In the genomic region with DNA sequence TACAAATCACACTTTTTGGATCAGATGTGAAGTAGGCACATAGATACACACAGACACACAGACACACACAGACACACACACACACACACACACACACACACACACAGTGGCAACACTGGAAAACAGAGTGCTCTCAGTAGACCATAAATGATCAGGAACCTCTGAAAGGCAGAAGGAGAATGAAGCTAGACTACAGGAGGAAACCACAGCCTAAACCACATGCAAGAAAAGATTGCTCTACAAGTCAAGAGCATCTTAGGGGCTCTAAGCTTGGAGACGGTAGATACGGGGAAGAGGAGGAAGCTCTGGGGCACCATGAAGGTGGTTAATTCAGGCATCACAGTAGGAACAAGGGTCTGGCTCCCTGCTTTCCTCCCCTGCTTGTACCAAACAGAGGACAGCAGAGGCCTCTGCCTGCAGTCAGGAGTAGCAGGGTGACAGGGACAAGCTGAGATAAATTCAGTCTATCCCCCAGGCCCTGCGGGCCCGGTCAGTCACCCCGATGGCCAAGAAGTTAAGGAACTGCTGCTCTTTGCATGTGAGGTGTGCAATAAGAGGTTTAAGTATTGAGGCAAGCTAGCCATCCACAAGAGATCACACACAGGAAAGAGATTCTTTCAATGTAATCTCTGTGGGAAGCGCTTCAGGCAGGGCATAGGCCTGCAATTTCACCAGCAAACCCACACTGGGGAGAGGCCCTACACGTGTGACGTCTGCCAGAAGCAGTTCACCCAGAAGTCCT, we compare ENCODE assay signal across 18 cellular contexts. TPM values are rescaled to one million over a fixed set of nuclear protein-coding genes. Genes with fewer than 3 reads are reported as not detected.
A peak's percentile ranks its signal among the peaks of the same experiment; 100 is the strongest.
DNase-seq lines count a peak whose midpoint lies in the region; ATAC-seq and TF ChIP-seq lines count a peak whose summit lies in the region.
"Had no signal": no experiment of that assay in that cellular context is flagged by ENCODE, and none has a peak within 500 bp of the region (broad histone marks: within the 10 kb centered on the region; RNA-seq: fewer than 3 reads in every experiment).

No MANE protein-coding gene starts in this region.

- H3K9me3 Mint-ChIP-seq in CD4-positive, alpha-beta memory T cell: no peaks in the 10 kb centered on the region
- H3K9me3 Mint-ChIP-seq in effector memory CD8-positive, alpha-beta T cell: no peaks in the 10 kb centered on the region

- no peaks in the 10 kb centered on the region for H3K9me3 ChIP-seq in CD4-positive, alpha-beta memory T cell (ENCODE audit: control insufficient read depth in 1 of 2, low read length in 2 of 2)
- H3K9me3 ChIP-seq in KOPT-K1 (ENCODE audit: insufficient read depth, low read length, poor library complexity, severe bottlenecking) (no peaks in the 10 kb centered on the region), T-helper 17 cell (ENCODE audit: control insufficient read depth, low read length, poor library complexity, severe bottlenecking) (no peaks in the 10 kb centered on the region), WERI-Rb-1 (ENCODE audit: severe bottlenecking) (no peaks in the 10 kb centered on the region)
- H3K9me3 ChIP-seq: colonic mucosa, esophagus squamous epithelium, spleen, tibial artery had no signal

- peaks cover 12 to 19% (median 14%) of the 10 kb centered on the region in 4 donors for H3K4me1 Mint-ChIP-seq in CD4-positive, alpha-beta memory T cell
- H3K4me1 Mint-ChIP-seq in T-helper 17 cell: peaks cover 20% of the 10 kb centered on the region
- H3K4me1 Mint-ChIP-seq in effector memory CD8-positive, alpha-beta T cell (ENCODE audit: low read depth in 2 of 2): peaks cover 10 to 11% of the 10 kb centered on the region in 2 donors

- peak; percentile 29 to 40 (median 38) for DNase-seq in CD4-positive, alpha-beta memory T cell
- no peak for DNase-seq in T-helper 17 cell
- peak in 1 of 3 experiments; percentile 5 for DNase-seq in effector memory CD8-positive, alpha-beta T cell
- DNase-seq in GM10248 (ENCODE audit: extremely low spot score): no peak
- DNase-seq in WERI-Rb-1: no peak
- DNase-seq: colonic mucosa, esophagus squamous epithelium, hippocampal formation, NCI-H1694, NCI-H526, nucleus accumbens, SHP77 treated with DMSO at 0.1 percent for 48 hours, spleen, tibial artery had no signal

- H3K27ac ChIP-seq in CD4-positive, alpha-beta memory T cell (ENCODE audit: low read depth, low read length): no peak overlapping the region
- peak overlapping the region; percentile 68 for H3K27ac ChIP-seq in KOPT-K1 (ENCODE audit: low read depth, low read length, poor library complexity, severe bottlenecking)
- H3K27ac ChIP-seq in WERI-Rb-1: no peak overlapping the region
- H3K27ac ChIP-seq: colonic mucosa, esophagus squamous epithelium, tibial artery had no signal

- H3K4me3 ChIP-seq in CD4-positive, alpha-beta memory T cell (ENCODE audit: low read length in 2 of 2): no peak overlapping the region
- no peak overlapping the region for H3K4me3 ChIP-seq in WERI-Rb-1 (ENCODE audit: low read depth, low read length)
- H3K4me3 ChIP-seq: colonic mucosa, esophagus squamous epithelium, lung, spleen, tibial artery had no signal

- no peaks in the 10 kb centered on the region for H3K27me3 ChIP-seq in CD4-positive, alpha-beta memory T cell (ENCODE audit: insufficient read depth, low read length)
- no peaks in the 10 kb centered on the region for H3K27me3 ChIP-seq in WERI-Rb-1 (ENCODE audit: insufficient read depth, low read depth, severe bottlenecking)
- H3K27me3 ChIP-seq: colonic mucosa, esophagus squamous epithelium, spleen, tibial artery had no signal

- H3K36me3 Mint-ChIP-seq in CD4-positive, alpha-beta memory T cell: no peaks in the 10 kb centered on the region
- no peaks in the 10 kb centered on the region for H3K36me3 Mint-ChIP-seq in T-helper 17 cell (ENCODE audit: low read depth)
- peaks cover 10% of the 10 kb centered on the region for H3K36me3 Mint-ChIP-seq in effector memory CD8-positive, alpha-beta T cell (ENCODE audit: insufficient read depth)

- ATAC-seq in T-helper 17 cell (peak; percentile 83), GM18498 (IDR thresholded peaks at IDR 0.05; ENCODE audit: unreplicated experiment) (no peak), GM21528 (IDR thresholded peaks at IDR 0.05; ENCODE audit: low FRiP score, unreplicated experiment) (no peak)
- ATAC-seq in effector memory CD8-positive, alpha-beta T cell (replicated peaks): peak; percentile 83

- TF ChIP-seq CTCF in GM10248 (IDR thresholded peaks at IDR 0.05; ENCODE audit: control extremely low read depth, extremely low read depth, low read depth, missing control alignments) (no peak), WERI-Rb-1 (IDR thresholded peaks at IDR 0.05; ENCODE audit: low read depth, low read length) (no peak)

- H3K36me3 ChIP-seq in CD4-positive, alpha-beta memory T cell (ENCODE audit: insufficient read depth, low read length): no peaks in the 10 kb centered on the region
- H3K36me3 ChIP-seq in KOPT-K1 (ENCODE audit: insufficient read depth, low read length) (no peaks in the 10 kb centered on the region), WERI-Rb-1 (no peaks in the 10 kb centered on the region)
- H3K36me3 ChIP-seq: colonic mucosa, esophagus squamous epithelium, spleen, tibial artery had no signal

- POLR2A ChIA-PET in CD4-positive, alpha-beta memory T cell (lab: Charles Lee; ENCODE audit: partially characterized antibody): interaction anchor here (0.7 to 1.6 kb wide), 3 partner anchors 63 to 77 kb away, joined by 3 to 5 read pairs (median 4); no protein-coding TSS in a partner anchor
- POLR2A ChIA-PET in GM10248 (lab: Yijun Ruan, JAX): no interaction called here

- H3K27ac Mint-ChIP-seq in CD4-positive, alpha-beta memory T cell: peak overlapping the region in 3 of 7 donors; percentile 1 to 3 (median 1)
- peak overlapping the region; percentile 41 for H3K27ac Mint-ChIP-seq in T-helper 17 cell
- peak overlapping the region in 1 of 2 donors; percentile 0 for H3K27ac Mint-ChIP-seq in effector memory CD8-positive, alpha-beta T cell

- H3K27me3 Mint-ChIP-seq in CD4-positive, alpha-beta memory T cell: no peaks in the 10 kb centered on the region
- peaks cover 5% of the 10 kb centered on the region for H3K27me3 Mint-ChIP-seq in T-helper 17 cell
- peaks cover 8 to 25% of the 10 kb centered on the region in 2 donors for H3K27me3 Mint-ChIP-seq in effector memory CD8-positive, alpha-beta T cell

- intact Hi-C loops in CD4-positive, alpha-beta memory T cell (cut with micrococcal nuclease): no loop called here

- H3K4me3 Mint-ChIP-seq in CD4-positive, alpha-beta memory T cell: peak overlapping the region in 4 of 8 donors; percentile 1 to 47 (median 26)
- H3K4me3 Mint-ChIP-seq in T-helper 17 cell: peak overlapping the region; percentile 64
- H3K4me3 Mint-ChIP-seq in effector memory CD8-positive, alpha-beta T cell: no peak overlapping the region

- CTCF ChIA-PET in CD4-positive, alpha-beta memory T cell (lab: Charles Lee; ENCODE audit: partially characterized antibody): interaction anchor here (0.6 to 0.9 kb wide), 3 partner anchors 35 to 424 kb away, joined by 3 read pairs; no protein-coding TSS in a partner anchor
- CTCF ChIA-PET in GM10248 (lab: Yijun Ruan, JAX): interaction anchor here (1.2 kb wide), 1 partner anchor 37 kb away, joined by 3 read pairs; no protein-coding TSS in a partner anchor

- H3K4me1 ChIP-seq in CD4-positive, alpha-beta memory T cell (ENCODE audit: insufficient read depth, low read length): peaks cover 12% of the 10 kb centered on the region
- H3K4me1 ChIP-seq: colonic mucosa, esophagus squamous epithelium, tibial artery had no signal

RNA-seq across cellular contexts. Expression of gene ARPIN, which starts 23.5 kb away (rescaled TPM):
- under 1 TPM; 0.11 to 0.26 TPM for total RNA-seq in CD4-positive, alpha-beta memory T cell
- polyA plus RNA-seq in CD4-positive, alpha-beta memory T cell: not detected
- under 1 TPM in 1 of 2 donors, not detected in 1; 0.13 TPM for total RNA-seq in T-helper 17 cell

RNA-seq across cellular contexts. Expression of gene AP3S2, which starts 42.4 kb away (rescaled TPM):
- 10 to 100 TPM; 34.3 to 36.6 TPM for total RNA-seq in CD4-positive, alpha-beta memory T cell
- polyA plus RNA-seq in CD4-positive, alpha-beta memory T cell: 10 to 100 TPM; 34.1 to 37.3 TPM
- 10 to 100 TPM; 28.0 to 29.1 TPM for total RNA-seq in T-helper 17 cell

Comparison
In these comparisons a context has a peak if more than half of its experiments do, and no peak if none do; other contexts are left out.
1. DNase-seq: peak in CD4-positive, alpha-beta memory T cell (5 of 5); none in T-helper 17 cell (0 of 3), GM10248 (single experiment) and WERI-Rb-1 (single experiment).
2. ATAC-seq: peak in T-helper 17 cell (single experiment) and effector memory CD8-positive, alpha-beta T cell (single experiment); none in GM18498 (single experiment) and GM21528 (single experiment).